ENCODE assay signal across 14 cellular contexts in the genomic region with DNA sequence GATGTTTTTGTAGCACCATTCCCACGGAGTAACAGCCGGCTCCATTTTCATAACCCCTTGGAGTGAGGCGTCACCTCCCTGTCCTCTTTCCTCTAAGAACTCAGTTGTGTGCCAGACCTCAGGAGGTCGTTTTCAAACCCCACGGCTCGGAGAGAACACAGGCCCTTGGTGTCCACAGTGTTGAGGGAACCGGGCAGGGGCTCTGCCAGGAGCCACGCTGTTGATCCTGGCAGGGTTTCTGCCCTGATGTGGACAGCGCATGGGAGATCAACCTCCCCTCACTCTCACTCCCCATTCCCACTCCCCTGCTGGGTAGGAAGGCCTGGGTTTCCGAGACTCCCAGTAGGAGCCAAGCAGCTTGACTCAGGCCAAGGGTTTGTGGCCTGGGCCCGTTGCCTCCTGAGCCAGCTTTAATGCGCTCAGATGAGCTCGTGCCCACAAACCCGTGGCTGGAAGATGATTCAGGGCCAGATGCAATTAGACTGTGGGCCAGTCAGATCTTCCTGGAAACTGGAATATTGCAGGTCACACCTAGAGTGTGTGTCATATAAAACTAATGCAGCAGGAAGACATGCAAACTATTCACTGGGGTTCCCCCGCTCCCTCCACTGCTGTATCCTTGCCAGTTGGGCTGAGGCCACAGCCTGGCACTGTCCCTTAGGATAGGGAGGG.
DNase-seq lines count a peak whose midpoint lies in the region; ATAC-seq and TF ChIP-seq lines count a peak whose summit lies in the region.
"Had no signal": no experiment of that assay in that cellular context is flagged by ENCODE, and none has a peak within 500 bp of the region (broad histone marks: within the 10 kb centered on the region; RNA-seq: fewer than 3 reads in every experiment).

No MANE protein-coding gene starts in this region.

- H3K4me3 ChIP-seq in fibroblast of pulmonary artery (replicated peaks; ENCODE audit: low read depth, low read length) = no peak overlapping the region
- H3K4me3 ChIP-seq: ascending aorta, gastroesophageal sphincter, stomach had no signal

- CTCF ChIA-PET in RWPE1 (lab: Yijun Ruan, JAX) = no interaction called here

- H3K27ac ChIP-seq in RWPE1 = peak overlapping the region; percentile 63
- H3K27ac ChIP-seq: ascending aorta, KMS-11, stomach had no signal

- no peaks in the 10 kb centered on the region for H3K36me3 Mint-ChIP-seq in osteocyte (ENCODE audit: unreplicated experiment)
- H3K36me3 Mint-ChIP-seq: CD8-positive, alpha-beta memory T cell had no signal

- peaks cover 8% of the 10 kb centered on the region for H3K9me3 Mint-ChIP-seq in osteocyte (ENCODE audit: unreplicated experiment)
- H3K9me3 Mint-ChIP-seq: activated CD4-positive, alpha-beta memory T cell treated with anti-CD3 and anti-CD28 coated beads, Interleukin-2, amount 10 ng/mL, durations not matched to agents 7 days and 5 days; CD8-positive, alpha-beta memory T cell had no signal

- TF ChIP-seq CTCF in RWPE1 (conservative IDR thresholded peaks at IDR 0.05; ENCODE audit: low read depth) (no peak), fibroblast of pulmonary artery (IDR thresholded peaks at IDR 0.05; ENCODE audit: low read length, missing control alignments) (no peak), osteocyte (IDR thresholded peaks at IDR 0.05) (no peak)

- peaks cover 15% of the 10 kb centered on the region for H3K27me3 Mint-ChIP-seq in osteocyte (ENCODE audit: unreplicated experiment)

- no peak overlapping the region for H3K4me3 Mint-ChIP-seq in osteocyte (ENCODE audit: unreplicated experiment)
- H3K4me3 Mint-ChIP-seq: activated CD4-positive, alpha-beta memory T cell treated with anti-CD3 and anti-CD28 coated beads, Interleukin-2, amount 10 ng/mL, durations not matched to agents 7 days and 5 days; CD8-positive, alpha-beta memory T cell had no signal

- POLR2A ChIA-PET in RWPE1 (lab: Yijun Ruan, JAX; ENCODE audit: low non-redundant PET) = no interaction called here

- peak overlapping the region; percentile 77 for H3K27ac Mint-ChIP-seq in osteocyte (ENCODE audit: unreplicated experiment)
- H3K27ac Mint-ChIP-seq: activated CD4-positive, alpha-beta memory T cell treated with anti-CD3 and anti-CD28 coated beads, Interleukin-2, amount 10 ng/mL, durations not matched to agents 7 days and 5 days; CD8-positive, alpha-beta memory T cell had no signal

- no peak for ATAC-seq in HG02763 (IDR thresholded peaks at IDR 0.05; ENCODE audit: unreplicated experiment)
- ATAC-seq in HG03097 (IDR thresholded peaks at IDR 0.05; ENCODE audit: low FRiP score, unreplicated experiment) = no peak
- ATAC-seq: gastroesophageal sphincter had no signal

- H3K4me1 Mint-ChIP-seq in osteocyte (ENCODE audit: unreplicated experiment) = peaks cover 27% of the 10 kb centered on the region
- H3K4me1 Mint-ChIP-seq: activated CD4-positive, alpha-beta memory T cell treated with anti-CD3 and anti-CD28 coated beads, Interleukin-2, amount 10 ng/mL, durations not matched to agents 7 days and 5 days had no signal

- DNase-seq in EL (peak; percentile 75), RWPE1 (ENCODE audit: low spot score) (peak; percentile 47), fibroblast of pulmonary artery (ENCODE audit: low read depth) (peak; percentile 24), osteocyte (ENCODE audit: extremely low spot score, unreplicated experiment) (peak; percentile 87), AML-193 (lab: John Stamatoyannopoulos, UW) (no peak), epidermal melanocyte (ENCODE audit: insufficient read length, low spot score) (no peak)
- DNase-seq: activated CD4-positive, alpha-beta memory T cell treated with anti-CD3 and anti-CD28 coated beads, Interleukin-2, amount 10 ng/mL, durations not matched to agents 7 days and 5 days; CD8-positive, alpha-beta memory T cell; stomach had no signal

Comparison
In these comparisons a context has a peak if more than half of its experiments do, and no peak if none do; other contexts are left out.
1. DNase-seq: peak in EL (single experiment), RWPE1 (single experiment), fibroblast of pulmonary artery (single experiment) and osteocyte (single experiment); none in AML-193 (0 of 2) and epidermal melanocyte (single experiment).